In genomic region chr17:40318835-40319332, GRCh38 we compare ENCODE assay signal across 1 cellular context.
TF ChIP-seq lines count a peak whose summit lies in the region.

No MANE protein-coding gene starts in this region.

TF ChIP-seq in GM23338, 12 proteins besides CTCF, POLR2A, EP300 and RAD21 (continued from another document):
- TF ChIP-seq ZNF462 (CRISPR knock-in tag; IDR thresholded peaks at IDR 0.05) (no peak), STAT1 (IDR thresholded peaks at IDR 0.05; ENCODE audit: unreplicated experiment) (no peak), POLR2AphosphoS5 (IDR thresholded peaks at IDR 0.05; ENCODE audit: low read depth) (no peak), EZH2phosphoT487 (IDR thresholded peaks at IDR 0.05; ENCODE audit: unreplicated experiment) (no peak), CREB1 (CRISPR knock-in tag; IDR thresholded peaks at IDR 0.05; ENCODE audit: low read depth) (no peak), NANOG (IDR thresholded peaks at IDR 0.05; ENCODE audit: borderline replicate concordance) (no peak), JUNB (IDR thresholded peaks at IDR 0.05; ENCODE audit: unreplicated experiment) (no peak), EZH2 (IDR thresholded peaks at IDR 0.05; ENCODE audit: low read depth, unreplicated experiment) (no peak), REST (IDR thresholded peaks at IDR 0.05; ENCODE audit: unreplicated experiment) (no peak), ZNF331 (CRISPR knock-in tag; IDR thresholded peaks at IDR 0.05; ENCODE audit: low read depth) (no peak)
